Comparison of ENCODE assay signal across 13 cellular contexts in genomic region chr7:16921151-16921550, GRCh38. TPM values are rescaled to one million over a fixed set of nuclear protein-coding genes. Genes with fewer than 3 reads are reported as not detected.
"Had no signal": no experiment of that assay in that cellular context is flagged by ENCODE, and none has a peak within 500 bp of the region (broad histone marks: within the 10 kb centered on the region; RNA-seq: fewer than 3 reads in every experiment).

No MANE protein-coding gene starts in this region.

- H3K4me1 ChIP-seq: parathyroid adenoma had no signal

- H3K9ac ChIP-seq: parathyroid adenoma had no signal

- H3K27me3 Mint-ChIP-seq: activated naive CD4-positive, alpha-beta T cell treated with anti-CD3 and anti-CD28 coated beads, Interleukin-2, amount 10 ng/mL, durations not matched to agents 7 days and 5 days; activated T-helper 17 cell treated with anti-CD3 and anti-CD28 coated beads, Interleukin-2, amount 50 U/mL, for 72 hours had no signal

- H3K27me3 ChIP-seq: thyroid gland had no signal

- H3K36me3 ChIP-seq: thyroid gland had no signal

- H3K36me3 Mint-ChIP-seq: activated naive CD4-positive, alpha-beta T cell treated with anti-CD3 and anti-CD28 coated beads, Interleukin-2, amount 10 ng/mL, durations not matched to agents 7 days and 5 days had no signal

- H3K9me3 ChIP-seq: thyroid gland had no signal

- H3K79me2 ChIP-seq: parathyroid adenoma had no signal

- ATAC-seq: activated T-helper 17 cell treated with anti-CD3 and anti-CD28 coated beads, Interleukin-2, amount 50 U/mL, for 72 hours had no signal

- H3K27ac Mint-ChIP-seq: activated naive CD4-positive, alpha-beta T cell treated with anti-CD3 and anti-CD28 coated beads, Interleukin-2, amount 10 ng/mL, durations not matched to agents 7 days and 5 days; activated T-helper 17 cell treated with anti-CD3 and anti-CD28 coated beads, Interleukin-2, amount 50 U/mL, for 72 hours had no signal

- H3K27ac ChIP-seq: parathyroid adenoma had no signal

- H3K9me3 Mint-ChIP-seq: activated naive CD4-positive, alpha-beta T cell treated with anti-CD3 and anti-CD28 coated beads, Interleukin-2, amount 10 ng/mL, durations not matched to agents 7 days and 5 days; activated T-helper 17 cell treated with anti-CD3 and anti-CD28 coated beads, Interleukin-2, amount 50 U/mL, for 72 hours; neural crest cell had no signal

- H3K4me3 ChIP-seq: thyroid gland had no signal

- H3K4me3 Mint-ChIP-seq: activated naive CD4-positive, alpha-beta T cell treated with anti-CD3 and anti-CD28 coated beads, Interleukin-2, amount 10 ng/mL, durations not matched to agents 7 days and 5 days; activated T-helper 17 cell treated with anti-CD3 and anti-CD28 coated beads, Interleukin-2, amount 50 U/mL, for 72 hours; neural crest cell had no signal

- H3K4me1 Mint-ChIP-seq: activated T-helper 17 cell treated with anti-CD3 and anti-CD28 coated beads, Interleukin-2, amount 50 U/mL, for 72 hours had no signal

- DNase-seq: activated CD4-positive, alpha-beta T cell treated with anti-CD3 and anti-CD28 coated beads for 48 hours; activated naive CD4-positive, alpha-beta T cell treated with anti-CD3 and anti-CD28 coated beads, Interleukin-2, amount 10 ng/mL, durations not matched to agents 7 days and 5 days; caudate nucleus; effector memory CD4-positive, alpha-beta T cell; hypothalamus; stimulated activated CD4-positive, alpha-beta T cell treated with anti-CD3 and anti-CD28 coated beads, Interleukin-15, amount 100 ng/mL, for 24 hours; stimulated activated CD4-positive, alpha-beta T cell treated with anti-CD3 and anti-CD28 coated beads, Interleukin-4, amount 100 ng/mL, for 4 hours; T1000; thyroid gland had no signal

RNA-seq across cellular contexts. Expression of gene AGR3, which starts 39.4 kb away (rescaled TPM):
- total RNA-seq: activated T-helper 17 cell treated with anti-CD3 and anti-CD28 coated beads, Interleukin-2, amount 50 U/mL, for 72 hours; neural crest cell; renal cortical epithelial cell had no signal
